In the genomic region with DNA sequence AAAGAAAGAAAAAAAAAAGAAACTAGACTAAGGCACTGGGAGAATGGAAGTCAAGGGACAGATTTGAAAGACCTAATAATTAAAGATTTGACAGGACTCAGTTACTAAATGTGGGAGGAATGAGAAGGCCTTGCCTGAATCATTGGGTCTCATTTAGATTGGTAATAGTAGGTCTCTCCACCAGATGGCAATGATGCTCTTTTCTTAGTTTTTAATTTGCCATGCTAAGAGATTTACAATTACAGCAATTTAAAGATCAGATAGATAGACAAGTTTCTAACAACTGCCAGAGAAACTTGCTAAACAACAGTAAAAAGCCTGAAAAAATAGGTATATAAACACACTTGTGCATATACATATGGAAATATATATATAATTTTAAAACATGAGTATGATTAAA, we compare ENCODE assay signal across 8 cellular contexts. TPM values are rescaled to one million over a fixed set of nuclear protein-coding genes. Genes with fewer than 3 reads are reported as not detected.
DNase-seq lines count a peak whose midpoint lies in the region; ATAC-seq, FAIRE-seq and TF ChIP-seq lines count a peak whose summit lies in the region.

No MANE protein-coding gene starts in this region.

- intact Hi-C loops in heart left ventricle (cut with DNase I), result loop anchor here in 9 of 10 donors (1.0 to 10.0 kb wide), 5 partner anchors 255 to 692 kb away; no protein-coding TSS in a partner anchor
- intact Hi-C loops in left ventricle myocardium superior (cut with micrococcal nuclease), result loop anchor here (5.0 kb wide), 1 partner anchor 255 kb away; no protein-coding TSS in a partner anchor

- H3K27ac ChIP-seq in heart left ventricle, result no peak overlapping the region

- H3K4me3 ChIP-seq in heart left ventricle, result no peak overlapping the region

- no peak for DNase-seq in heart left ventricle
- DNase-seq in left ventricle myocardium superior, result no peak
- DNase-seq in NCI-H2227 (lab: John Stamatoyannopoulos, UW; ENCODE audit: unreplicated experiment), result peak; percentile 18
- DNase-seq in dedifferentiated amniotic fluid mesenchymal stem cell (ENCODE audit: extremely low spot score), result peak; percentile 61
- DNase-seq in myocyte (ENCODE audit: low read depth), result peak; percentile 70
- DNase-seq in KG1 (lab: John Stamatoyannopoulos, UW), result no peak
- DNase-seq in GM12891 (ENCODE audit: insufficient read length, low spot score), result no peak

- H3K36me3 ChIP-seq in heart left ventricle, result peaks cover 0 to 31% (median 12%) of the 10 kb centered on the region in 9 donors

- no peak for FAIRE-seq in GM12891 (lab: Jason Lieb, UNC)

- peak; percentile 39 to 73 (median 59) for TF ChIP-seq CTCF in heart left ventricle (IDR thresholded peaks at IDR 0.05)

- no peaks in the 10 kb centered on the region for H3K9me3 ChIP-seq in heart left ventricle

- ATAC-seq in heart left ventricle, result peak in 2 of 4 donors; percentile 37 to 61
- no peak for ATAC-seq in left ventricle myocardium superior
- no peak for ATAC-seq in GM21515 (IDR thresholded peaks at IDR 0.05; ENCODE audit: unreplicated experiment)

- no peaks in the 10 kb centered on the region for H3K27me3 ChIP-seq in heart left ventricle

- TF ChIP-seq POLR2A in heart left ventricle (IDR thresholded peaks at IDR 0.05) (no peak), GM12891 (IDR thresholded peaks at IDR 0.05; ENCODE audit: low read depth, low read length) (no peak)

- peaks cover 0 to 4% (median 0%) of the 10 kb centered on the region in 12 donors for H3K4me1 ChIP-seq in heart left ventricle

TF ChIP-seq in GM12891, 5 proteins besides CTCF, POLR2A, EP300 and RAD21:
- TF ChIP-seq TAF1 (IDR thresholded peaks at IDR 0.05; ENCODE audit: low read depth, low read length) (no peak), PAX5 (IDR thresholded peaks at IDR 0.05; ENCODE audit: insufficient read depth, low read length, severe bottlenecking) (no peak), POU2F2 (IDR thresholded peaks at IDR 0.05; ENCODE audit: low read depth, low read length) (no peak), POLR2AphosphoS5 (IDR thresholded peaks at IDR 0.05; ENCODE audit: low read depth, low read length) (no peak), SPI1 (IDR thresholded peaks at IDR 0.05; ENCODE audit: low read depth, low read length) (no peak)

RNA-seq across cellular contexts. Expression of a gene that starts 15.3 kb away (rescaled TPM):
- total RNA-seq in heart left ventricle (10 to 100 TPM; 15.8 to 24.0 (median 19.1) TPM), left ventricle myocardium superior (19.0 TPM), myocyte (13.7 and 19.9 TPM in 2 replicates)
- 10 to 100 TPM; 12.1 to 19.4 TPM for polyA plus RNA-seq in heart left ventricle
- polyA plus RNA-seq in myocyte (2012), result 9.4 TPM
- 7.4 TPM for polyA plus RNA-seq in GM12891 (2012; ENCODE audit: low read depth, missing spikeins)

RNA-seq across cellular contexts. Expression of a gene that starts 15.5 kb away (rescaled TPM):
- total RNA-seq in heart left ventricle (10 to 100 TPM in 4 of 9 donors, 1 to 10 TPM in 5; 4.3 to 12.1 (median 10.0) TPM), left ventricle myocardium superior (10.9 TPM), myocyte (27.6 and 30.2 TPM in 2 replicates)
- polyA plus RNA-seq in heart left ventricle, result 10 to 100 TPM in 1 of 2 donors, 1 to 10 TPM in 1; 5.3 to 15.5 TPM
- 32.2 TPM for polyA plus RNA-seq in myocyte (2012)
- 16.8 TPM for polyA plus RNA-seq in GM12891 (2012; ENCODE audit: low read depth, missing spikeins)

Comparison
In these comparisons a context has a peak if more than half of its experiments do, and no peak if none do; other contexts are left out.
1. DNase-seq: peak in NCI-H2227 (single experiment), dedifferentiated amniotic fluid mesenchymal stem cell (single experiment) and myocyte (single experiment); none in heart left ventricle (0 of 5), left ventricle myocardium superior (single experiment), KG1 (single experiment) and GM12891 (single experiment).